ENCODE assay signal across 15 cellular contexts in the genomic region with DNA sequence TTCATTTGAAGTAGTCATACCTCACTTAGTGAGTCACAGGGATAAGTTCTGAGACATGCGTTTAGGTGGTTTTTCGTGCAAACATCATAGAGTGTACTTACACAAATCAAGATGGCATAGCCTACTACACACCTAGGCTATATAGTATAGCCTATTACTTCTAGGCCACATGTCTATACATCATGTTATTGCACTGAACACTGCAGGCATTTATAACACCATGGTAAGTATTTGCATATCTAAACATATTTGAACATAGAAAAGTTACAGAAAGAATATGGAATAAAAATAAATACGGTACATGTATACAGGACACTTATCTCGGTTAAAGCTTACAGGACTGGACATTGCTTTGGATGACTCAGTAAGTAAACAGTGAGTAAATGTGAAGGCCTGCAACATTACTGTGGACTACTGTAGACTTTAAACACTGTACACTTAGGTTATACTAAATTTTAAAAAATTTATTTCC.
DNase-seq lines count a peak whose midpoint lies in the region; ATAC-seq and TF ChIP-seq lines count a peak whose summit lies in the region.
"Had no signal": no experiment of that assay in that cellular context is flagged by ENCODE, and none has a peak within 500 bp of the region (broad histone marks: within the 10 kb centered on the region; RNA-seq: fewer than 3 reads in every experiment).

No MANE protein-coding gene starts in this region.

- in situ Hi-C loops in astrocyte of the cerebellum (cut with HindIII; ENCODE audit: low sequenced_read_pairs), result no loop called here

- H3K27ac Mint-ChIP-seq in osteocyte (ENCODE audit: unreplicated experiment) (no peak overlapping the region), chondrocyte (ENCODE audit: unreplicated experiment) (no peak overlapping the region)
- H3K27ac Mint-ChIP-seq: activated naive CD4-positive, alpha-beta T cell treated with anti-CD3 and anti-CD28 coated beads, Interleukin-2, amount 50 U/mL, for 72 hours; B cell had no signal

- H3K4me3 Mint-ChIP-seq in osteocyte (ENCODE audit: unreplicated experiment) (no peak overlapping the region), chondrocyte (ENCODE audit: unreplicated experiment) (no peak overlapping the region)
- H3K4me3 Mint-ChIP-seq: B cell had no signal

- H3K36me3 Mint-ChIP-seq in osteocyte (ENCODE audit: unreplicated experiment) (no peaks in the 10 kb centered on the region), chondrocyte (ENCODE audit: low read depth) (no peaks in the 10 kb centered on the region)
- H3K36me3 Mint-ChIP-seq: activated naive CD4-positive, alpha-beta T cell treated with anti-CD3 and anti-CD28 coated beads, Interleukin-2, amount 50 U/mL, for 72 hours had no signal

- peaks cover 25% of the 10 kb centered on the region for H3K4me1 ChIP-seq in ACC112 (ENCODE audit: control insufficient read depth, insufficient read depth, low read length, unreplicated experiment)
- H3K4me1 ChIP-seq: tibial nerve had no signal

- H3K27me3 Mint-ChIP-seq in osteocyte (ENCODE audit: unreplicated experiment) (no peaks in the 10 kb centered on the region), chondrocyte (ENCODE audit: low read depth) (no peaks in the 10 kb centered on the region)
- H3K27me3 Mint-ChIP-seq: B cell had no signal

- ATAC-seq in HG02870 (IDR thresholded peaks at IDR 0.05; ENCODE audit: unreplicated experiment), result no peak
- ATAC-seq: activated naive CD4-positive, alpha-beta T cell treated with anti-CD3 and anti-CD28 coated beads, Interleukin-2, amount 50 U/mL, for 72 hours; sciatic nerve had no signal

- no peaks in the 10 kb centered on the region for H3K36me3 ChIP-seq in ACC112 (ENCODE audit: insufficient read depth, low read length)
- H3K36me3 ChIP-seq: tibial nerve had no signal

- no peak for TF ChIP-seq CTCF in astrocyte of the cerebellum (IDR thresholded peaks at IDR 0.05; ENCODE audit: low read depth, low read length, missing control alignments)
- TF ChIP-seq CTCF in osteocyte (IDR thresholded peaks at IDR 0.05), result no peak
- TF ChIP-seq CTCF in chondrocyte (IDR thresholded peaks at IDR 0.05), result no peak

- DNase-seq in HT-29 (ENCODE audit: low spot score), result peak; percentile 79
- DNase-seq in astrocyte of the cerebellum (ENCODE audit: low read depth), result peak; percentile 26
- DNase-seq in hepatic stellate cell (ENCODE audit: low spot score), result peak; percentile 45
- DNase-seq in osteocyte (ENCODE audit: extremely low spot score, unreplicated experiment), result no peak
- no peak for DNase-seq in mesenteric fat pad (ENCODE audit: low spot score)
- DNase-seq in chondrocyte (ENCODE audit: low spot score), result no peak
- DNase-seq: effector memory CD4-positive, alpha-beta T cell; GF-D8; NCI-H187 treated with DMSO at 0.1 percent for 48 hours had no signal

- no peaks in the 10 kb centered on the region for H3K79me2 ChIP-seq in ACC112 (ENCODE audit: control insufficient read depth, insufficient read depth, low read length, unreplicated experiment)

- peaks cover 41% of the 10 kb centered on the region for H3K4me1 Mint-ChIP-seq in osteocyte (ENCODE audit: unreplicated experiment)
- H3K4me1 Mint-ChIP-seq in chondrocyte (ENCODE audit: low read depth), result peaks cover 16% of the 10 kb centered on the region
- H3K4me1 Mint-ChIP-seq: B cell had no signal

- peak overlapping the region; percentile 64 for H2AFZ ChIP-seq in ACC112 (ENCODE audit: low read length, unreplicated experiment)

- peak overlapping the region; percentile 68 for H3K27ac ChIP-seq in ACC112 (ENCODE audit: low read depth, low read length)
- H3K27ac ChIP-seq: tibial nerve had no signal

- H3K27me3 ChIP-seq in ACC112 (ENCODE audit: insufficient read depth, low read length), result no peaks in the 10 kb centered on the region
- H3K27me3 ChIP-seq: tibial nerve had no signal

- H3K9me3 Mint-ChIP-seq in osteocyte (ENCODE audit: unreplicated experiment) (peaks cover 12% of the 10 kb centered on the region), chondrocyte (ENCODE audit: low read depth) (no peaks in the 10 kb centered on the region)

- peak overlapping the region; percentile 24; the same call in 1 of the 2 replicates for H3K4me3 ChIP-seq in ACC112 (ENCODE audit: low read depth, low read length)
- H3K4me3 ChIP-seq in astrocyte of the cerebellum (ENCODE audit: low read depth, low read length), result no peak overlapping the region
- H3K4me3 ChIP-seq: tibial nerve had no signal

Comparison
In these comparisons a context has a peak if more than half of its experiments do, and no peak if none do; other contexts are left out.
1. DNase-seq: peak in HT-29 (single experiment), astrocyte of the cerebellum (single experiment) and hepatic stellate cell (single experiment); none in osteocyte (single experiment), mesenteric fat pad (single experiment) and chondrocyte (single experiment).